8 cellular contexts compared by ENCODE assay signal in the genomic region with DNA sequence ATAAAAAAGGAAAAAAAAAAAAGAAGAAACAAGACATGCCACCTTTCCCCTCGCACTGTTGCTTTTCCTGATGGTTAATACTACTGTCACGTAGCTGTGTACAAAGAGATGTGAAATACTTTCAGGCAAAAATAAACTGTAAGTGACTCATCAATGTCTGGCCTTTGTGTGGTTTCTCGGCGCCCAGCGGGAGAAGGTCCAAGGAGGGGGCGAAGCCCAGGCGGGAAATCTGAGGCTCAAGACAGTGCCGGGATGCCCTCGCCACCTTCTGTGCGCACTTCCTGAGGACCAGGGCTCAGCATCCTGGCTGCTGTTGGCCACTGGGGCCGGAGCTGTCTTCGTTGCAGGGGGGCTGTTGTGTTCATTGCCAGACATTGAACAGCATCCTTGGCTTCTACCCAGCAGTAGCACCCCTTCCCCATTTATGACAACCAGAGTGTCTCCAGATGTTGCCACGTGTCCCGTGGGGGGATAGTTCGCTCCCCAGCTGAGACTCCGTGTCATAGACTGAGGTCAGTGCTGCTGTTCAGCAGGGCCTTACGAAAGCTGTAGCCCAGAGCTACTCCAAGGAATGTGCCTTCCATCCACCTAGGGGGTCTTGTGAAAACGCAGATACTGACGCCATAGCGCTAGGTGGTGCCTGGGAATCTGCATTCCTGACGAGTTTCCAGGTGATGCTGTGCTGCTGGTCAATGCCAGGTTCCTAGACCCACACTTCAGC.
DNase-seq lines count a peak whose midpoint lies in the region; ATAC-seq and TF ChIP-seq lines count a peak whose summit lies in the region.

No MANE protein-coding gene starts in this region.

- peaks cover 19 to 28% of the 10 kb centered on the region in 2 donors for H3K4me1 ChIP-seq in neuronal stem cell (ENCODE audit: control insufficient read depth in 2 of 2, insufficient read depth in 1 of 2, low read depth in 1 of 2, low read length in 2 of 2)
- H3K4me1 ChIP-seq in BE2C: peaks cover 5% of the 10 kb centered on the region
- H3K4me1 ChIP-seq in prostate gland (replicated peaks): peaks cover 6% of the 10 kb centered on the region
- H3K4me1 ChIP-seq in effector memory CD4-positive, alpha-beta T cell (ENCODE audit: control insufficient read depth, insufficient read depth, low read length, poor library complexity, severe bottlenecking): peaks cover 17% of the 10 kb centered on the region

- H3K9ac ChIP-seq in neuronal stem cell (ENCODE audit: low read depth, low read length, poor library complexity): no peak overlapping the region

- no peak overlapping the region for H3K4me2 ChIP-seq in neuronal stem cell (ENCODE audit: insufficient read depth, low read length, poor library complexity, severe bottlenecking)

- intact Hi-C loops in prostate gland (cut with DNase I): no loop called here

- no peak overlapping the region for H2BK15ac ChIP-seq in neuronal stem cell (ENCODE audit: low read length)

- TF ChIP-seq POLR2A in prostate gland (IDR thresholded peaks at IDR 0.05): no peak

- peak overlapping the region; percentile 23 for H2AK5ac ChIP-seq in neuronal stem cell (ENCODE audit: low read depth, low read length)

- H3K4me3 ChIP-seq in neuronal stem cell (ENCODE audit: low read length in 2 of 2) (no peak overlapping the region), BE2C (ENCODE audit: low read depth, low read length) (no peak overlapping the region), prostate gland (no peak overlapping the region)
- no peak overlapping the region for H3K4me3 ChIP-seq in effector memory CD4-positive, alpha-beta T cell (ENCODE audit: insufficient read depth, low read depth, low read length, poor library complexity, severe bottlenecking)

- H3K27me3 ChIP-seq in neuronal stem cell (ENCODE audit: control insufficient read depth in 3 of 3, insufficient read depth in 3 of 3, low read depth in 1 of 3, low read length in 3 of 3) (no peaks in the 10 kb centered on the region), BE2C (no peaks in the 10 kb centered on the region), prostate gland (replicated peaks; ENCODE audit: insufficient read depth) (no peaks in the 10 kb centered on the region)
- no peaks in the 10 kb centered on the region for H3K27me3 ChIP-seq in effector memory CD4-positive, alpha-beta T cell (replicated peaks; ENCODE audit: control insufficient read depth, insufficient read depth, low read length, poor library complexity, severe bottlenecking)

- H2BK120ac ChIP-seq in neuronal stem cell (ENCODE audit: low read depth, low read length): no peak overlapping the region

- H2BK5ac ChIP-seq in neuronal stem cell (ENCODE audit: low read length): no peak overlapping the region

- no peak overlapping the region for H4K8ac ChIP-seq in neuronal stem cell (ENCODE audit: low read depth, low read length)

- H3K14ac ChIP-seq in neuronal stem cell (ENCODE audit: low read length): no peak overlapping the region

- no peak overlapping the region for H3K23ac ChIP-seq in neuronal stem cell (ENCODE audit: low read depth, low read length, poor library complexity)

- no peak overlapping the region for H3K4ac ChIP-seq in neuronal stem cell (ENCODE audit: low read length)

- no CpG with 5 or more reads among the region's 21 CpGs for WGBS in neuronal stem cell (ENCODE audit: extremely low coverage in 2 of 2, insufficient read length in 2 of 2, insufficient replicate concordance in 1 of 2), 2 donors
- WGBS in prostate gland: 45% methylated on average over 21 of the region's 21 CpGs

- H3K27ac ChIP-seq in neuronal stem cell (replicated peaks; ENCODE audit: low read length): no peak overlapping the region
- H3K27ac ChIP-seq in prostate gland: no peak overlapping the region
- H3K27ac ChIP-seq in effector memory CD4-positive, alpha-beta T cell (ENCODE audit: insufficient read depth, low read length, poor library complexity, severe bottlenecking): no peak overlapping the region

- H3K18ac ChIP-seq in neuronal stem cell (ENCODE audit: low read length): peak overlapping the region; percentile 4

- peak overlapping the region; percentile 2 for H2AFZ ChIP-seq in neuronal stem cell (ENCODE audit: low read length)

- H3K36me3 ChIP-seq in neuronal stem cell (replicated peaks in 1 of 2; ENCODE audit: control insufficient read depth in 2 of 2, insufficient read depth in 2 of 2, low read length in 2 of 2): peaks cover 9 to 20% of the 10 kb centered on the region in 2 donors
- peaks cover 3% of the 10 kb centered on the region for H3K36me3 ChIP-seq in BE2C
- H3K36me3 ChIP-seq in prostate gland: no peaks in the 10 kb centered on the region
- peaks cover 18% of the 10 kb centered on the region for H3K36me3 ChIP-seq in effector memory CD4-positive, alpha-beta T cell (ENCODE audit: control insufficient read depth, insufficient read depth, low read length)

- no peak overlapping the region for H2BK12ac ChIP-seq in neuronal stem cell (ENCODE audit: low read length)

- H4K91ac ChIP-seq in neuronal stem cell (ENCODE audit: low read depth, low read length, poor library complexity): no peak overlapping the region

- ATAC-seq in GM18868 (IDR thresholded peaks at IDR 0.05; ENCODE audit: unreplicated experiment): no peak

- TF ChIP-seq CTCF in BE2C (IDR thresholded peaks at IDR 0.05; ENCODE audit: low read depth, low read length): no peak
- no peak for TF ChIP-seq CTCF in prostate gland (IDR thresholded peaks at IDR 0.05)

- DNase-seq in Caki2 (ENCODE audit: low read depth) (peak; percentile 80), NCI-H2227 (lab: John Stamatoyannopoulos, UW; ENCODE audit: unreplicated experiment) (peak; percentile 9), dedifferentiated amniotic fluid mesenchymal stem cell (ENCODE audit: extremely low spot score) (peak; percentile 73), neuronal stem cell (ENCODE audit: low spot score) (no peak), BE2C (no peak), prostate gland (ENCODE audit: low spot score) (no peak)
- no peak for DNase-seq in effector memory CD4-positive, alpha-beta T cell

- H3K79me1 ChIP-seq in neuronal stem cell (ENCODE audit: low read depth, low read length): no peaks in the 10 kb centered on the region

- H3K9me3 ChIP-seq in neuronal stem cell (replicated peaks in 1 of 2; ENCODE audit: control insufficient read depth in 2 of 2, insufficient read depth in 1 of 2, low read depth in 1 of 2, low read length in 2 of 2) (no peaks in the 10 kb centered on the region), BE2C (no peaks in the 10 kb centered on the region), prostate gland (no peaks in the 10 kb centered on the region)
- no peaks in the 10 kb centered on the region for H3K9me3 ChIP-seq in effector memory CD4-positive, alpha-beta T cell (ENCODE audit: control insufficient read depth, low read length)

- in situ Hi-C loops in Caki2 (cut with HindIII; ENCODE audit: low pct_unique_long_range_greater_than_20kb, low sequenced_read_pairs): no loop called here

Comparison
In these comparisons a context has a peak if more than half of its experiments do, and no peak if none do; other contexts are left out.
1. DNase-seq: peak in Caki2 (single experiment), NCI-H2227 (single experiment) and dedifferentiated amniotic fluid mesenchymal stem cell (single experiment); none in neuronal stem cell (single experiment), BE2C (single experiment), prostate gland (single experiment) and effector memory CD4-positive, alpha-beta T cell (0 of 3).